ENCODE assay signal across 13 cellular contexts in the genomic region with DNA sequence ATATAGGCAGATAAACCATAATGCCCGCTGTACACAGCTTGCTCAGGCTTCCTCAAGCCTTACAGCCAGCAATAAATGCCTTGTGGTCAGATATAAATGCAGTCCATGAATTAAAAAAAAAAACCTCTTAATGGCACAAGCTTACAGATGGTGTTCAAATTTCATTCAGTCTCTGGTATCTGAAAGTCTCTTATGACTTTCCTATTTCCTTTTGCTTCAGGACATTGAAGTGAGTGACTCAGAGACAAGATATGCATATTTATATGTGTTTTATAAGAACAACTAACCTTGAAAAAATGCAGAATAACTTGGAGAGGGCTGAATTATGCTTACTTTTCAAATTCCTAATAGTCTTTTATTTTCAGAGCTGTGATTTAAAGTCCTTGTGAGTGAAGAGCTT.
DNase-seq lines count a peak whose midpoint lies in the region; ATAC-seq and TF ChIP-seq lines count a peak whose summit lies in the region.
"Had no signal": no experiment of that assay in that cellular context is flagged by ENCODE, and none has a peak within 500 bp of the region (broad histone marks: within the 10 kb centered on the region; RNA-seq: fewer than 3 reads in every experiment).

No MANE protein-coding gene starts in this region.

- POLR2A ChIA-PET in RWPE1 (lab: Yijun Ruan, JAX; ENCODE audit: low non-redundant PET): no interaction called here

- ATAC-seq in esophagus mucosa: peak; percentile 52
- no peak for ATAC-seq in GM18868 (IDR thresholded peaks at IDR 0.05; ENCODE audit: unreplicated experiment)
- no peak for ATAC-seq in GM18520 (IDR thresholded peaks at IDR 0.05; ENCODE audit: unreplicated experiment)

- H3K27me3 Mint-ChIP-seq in osteocyte (ENCODE audit: unreplicated experiment): no peaks in the 10 kb centered on the region

- H3K27ac ChIP-seq in RWPE1: no peak overlapping the region

- no peak overlapping the region for H3K4me3 Mint-ChIP-seq in osteocyte (ENCODE audit: unreplicated experiment)

- peaks cover 19% of the 10 kb centered on the region for H3K9me3 Mint-ChIP-seq in osteocyte (ENCODE audit: unreplicated experiment)

- DNase-seq in GM04504 (ENCODE audit: low read depth) (peak; percentile 49), RWPE1 (ENCODE audit: low spot score) (peak; percentile 69), osteocyte (ENCODE audit: extremely low spot score, unreplicated experiment) (no peak), retina (no peak), GF-D8 (lab: John Stamatoyannopoulos, UW) (no peak)
- DNase-seq: activated CD4-positive, alpha-beta T cell treated with anti-CD3 and anti-CD28 coated beads for 4 hours; activated naive CD4-positive, alpha-beta T cell treated with Interleukin-2 at 50 U/mL for 16 hours; effector memory CD4-positive, alpha-beta T cell; KG1; stimulated activated CD8-positive, alpha-beta memory T cell treated with anti-CD3 and anti-CD28 coated beads, Interleukin-4, amount 100 ng/mL, for 48 hours had no signal

- peaks cover 61% of the 10 kb centered on the region for H3K4me1 Mint-ChIP-seq in osteocyte (ENCODE audit: unreplicated experiment)

- H3K27ac Mint-ChIP-seq in osteocyte (ENCODE audit: unreplicated experiment): peak overlapping the region; percentile 95

- CTCF ChIA-PET in RWPE1 (lab: Yijun Ruan, JAX): interaction anchor here (0.6 kb wide), 2 partner anchors 43 to 395 kb away, joined by 3 to 6 read pairs; no protein-coding TSS in a partner anchor

- peaks cover 10% of the 10 kb centered on the region for H3K36me3 Mint-ChIP-seq in osteocyte (ENCODE audit: unreplicated experiment)

- TF ChIP-seq CTCF in RWPE1 (conservative IDR thresholded peaks at IDR 0.05; ENCODE audit: low read depth) (no peak), osteocyte (IDR thresholded peaks at IDR 0.05) (no peak)

Comparison
In these comparisons a context has a peak if more than half of its experiments do, and no peak if none do; other contexts are left out.
1. DNase-seq: peak in GM04504 (single experiment) and RWPE1 (single experiment); none in osteocyte (single experiment), retina (single experiment) and GF-D8 (single experiment).